Comparison of ENCODE assay signal across 26 cellular contexts in the genomic region with DNA sequence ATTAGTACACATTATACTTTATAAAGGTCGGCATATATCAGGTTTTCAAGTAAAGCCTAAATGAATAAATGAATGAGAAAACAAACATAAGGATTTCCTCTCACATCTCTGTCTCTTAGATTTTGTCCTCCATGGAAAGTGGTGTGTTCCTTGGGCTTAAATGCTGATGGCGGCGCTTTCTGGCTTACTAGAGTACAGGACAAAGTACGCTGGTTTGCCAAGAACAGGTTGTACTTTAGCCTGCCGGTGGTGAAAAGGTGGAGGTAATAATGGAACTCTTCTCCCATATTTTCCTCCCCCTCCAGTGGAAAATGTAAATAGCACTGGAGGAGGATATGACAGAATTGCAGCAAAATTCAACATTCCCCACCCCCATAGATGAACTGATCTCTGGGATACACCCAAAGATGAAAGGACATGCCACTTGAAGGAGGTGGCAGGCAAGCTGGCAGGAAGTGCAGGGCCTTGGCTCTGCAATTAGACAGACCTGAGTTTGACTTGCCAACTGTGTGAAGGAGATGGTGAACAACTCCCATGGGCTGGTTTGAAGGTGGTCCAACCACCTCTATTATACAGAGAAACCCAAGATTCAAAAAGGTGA. TPM values are rescaled to one million over a fixed set of nuclear protein-coding genes. Genes with fewer than 3 reads are reported as not detected.
DNase-seq lines count a peak whose midpoint lies in the region; ATAC-seq, FAIRE-seq and TF ChIP-seq lines count a peak whose summit lies in the region.
"Had no signal": no experiment of that assay in that cellular context is flagged by ENCODE, and none has a peak within 500 bp of the region (broad histone marks: within the 10 kb centered on the region; RNA-seq: fewer than 3 reads in every experiment).

No MANE protein-coding gene starts in this region.

- H3K27me3 ChIP-seq in K562 (ENCODE audit: control insufficient read depth in 2 of 2, insufficient read depth in 2 of 2, low read length in 2 of 2) (no peaks in the 10 kb centered on the region), liver (ENCODE audit: control insufficient read depth in 4 of 4, insufficient read depth in 4 of 4, low read length in 3 of 4) (no peaks in the 10 kb centered on the region)
- H3K27me3 ChIP-seq: BLaER1 had no signal

- H3K9me1 ChIP-seq in K562 (ENCODE audit: control insufficient read depth, insufficient read depth, low read length) = no peaks in the 10 kb centered on the region

- H3K4me1 ChIP-seq in K562 (replicated peaks in 1 of 2; ENCODE audit: control insufficient read depth in 2 of 2, insufficient read depth in 2 of 2, low read length in 2 of 2) (no peaks in the 10 kb centered on the region), liver (ENCODE audit: control insufficient read depth in 4 of 4, insufficient read depth in 4 of 4, low read length in 3 of 4) (peaks cover 6 to 17% (median 11%) of the 10 kb centered on the region in 4 donors)
- H3K4me1 ChIP-seq: BLaER1 had no signal

- CTCF ChIA-PET in K562 (lab: Yijun Ruan, JAX; ENCODE audit: low intra/inter-chr PET ratio) = no interaction called here

- BruUV-seq in K562 (replicated peaks; lab: Mats Ljungman, UMichigan) = no TSS peak

- H2AFZ ChIP-seq in K562 (ENCODE audit: low read depth, low read length) = no peak overlapping the region

- H3K9me3 ChIP-seq in K562 (replicated peaks; ENCODE audit: control insufficient read depth, insufficient read depth, low read depth, low read length) (no peaks in the 10 kb centered on the region), liver (ENCODE audit: control insufficient read depth in 4 of 4, low read length in 3 of 4) (no peaks in the 10 kb centered on the region)
- H3K9me3 ChIP-seq: BLaER1, HAP-1, SK-N-SH had no signal

- H3K9ac ChIP-seq in K562 (ENCODE audit: insufficient read depth in 1 of 2, low read depth in 2 of 2, low read length in 2 of 2) (no peak overlapping the region), liver (ENCODE audit: low read depth in 1 of 2, low read length in 2 of 2) (no peak overlapping the region)
- H3K9ac ChIP-seq: BLaER1, SK-N-SH had no signal

- TF ChIP-seq CTCF in 22Rv1 (IDR thresholded peaks at IDR 0.05) (no peak), K562 (IDR thresholded peaks at IDR 0.05 in 2 of 3, conservative IDR thresholded peaks at IDR 0.05 in 1 of 3; ENCODE audit: insufficient read depth in 2 of 3, low read depth in 1 of 3, low read length in 3 of 3) (no peak), liver (IDR thresholded peaks at IDR 0.05; ENCODE audit: low read depth, low read length, missing input control) (no peak)

- H3K36me3 ChIP-seq in K562 (ENCODE audit: control insufficient read depth, insufficient read depth, low read length) = peaks cover 79% of the 10 kb centered on the region
- peaks cover 0 to 2% (median 0%) of the 10 kb centered on the region in 4 donors for H3K36me3 ChIP-seq in liver (ENCODE audit: control insufficient read depth in 4 of 4, insufficient read depth in 3 of 4, low read depth in 1 of 4, low read length in 3 of 4)

- H4K20me1 ChIP-seq in K562 (replicated peaks; ENCODE audit: control insufficient read depth, insufficient read depth, low read length) = no peaks in the 10 kb centered on the region
- H4K20me1 ChIP-seq: BLaER1 had no signal

- no peaks in the 10 kb centered on the region for H3K79me2 ChIP-seq in K562 (ENCODE audit: control insufficient read depth, insufficient read depth, low read length)

- no peak overlapping the region for H3K4me2 ChIP-seq in K562 (ENCODE audit: insufficient read depth, low read length)
- H3K4me2 ChIP-seq: BLaER1, SK-N-SH had no signal

- in situ Hi-C loops in K562 (cut with MboI) = no loop called here

- intact Hi-C loops in K562 (cut with micrococcal nuclease) = no loop called here

- TF ChIP-seq POLR2A in K562 (conservative IDR thresholded peaks at IDR 0.05) = no peak

- FAIRE-seq in K562 (lab: Jason Lieb, UNC) = no peak
- FAIRE-seq: GM12891, RCC 7860 had no signal

- H3K27ac ChIP-seq in 22Rv1 = 0 out of 2 replicates have a peak overlapping the region, but pooled peaks have one; percentile 14
- H3K27ac ChIP-seq in K562 (ENCODE audit: extremely low read depth, low read depth, low read length) = no peak overlapping the region
- H3K27ac ChIP-seq in liver (ENCODE audit: low read depth in 1 of 2, low read length in 2 of 2) = no peak overlapping the region
- H3K27ac ChIP-seq: BLaER1, HL-60 had no signal

- 95% methylated on average over 5 of the region's 5 CpGs for WGBS in K562 (ENCODE audit: insufficient coverage, low coverage, missing lambda C conversion rate)
- WGBS in liver = 49% methylated on average over 5 of the region's 5 CpGs

- POLR2A ChIA-PET in K562 (lab: Yijun Ruan, JAX) = no interaction called here

- ATAC-seq in K562 = no peak

- DNase-seq in Jurkat, Clone E6-1 (ENCODE audit: low read depth, low spot score) = peak; percentile 22
- DNase-seq in K562 (ENCODE audit: extremely low read depth in 1 of 4, low spot score in 3 of 4) (no peak), cerebellar cortex (ENCODE audit: low spot score) (no peak), D341Med (ENCODE audit: low spot score) (no peak), amniotic stem cell (lab: John Stamatoyannopoulos, UW) (no peak), NCI-H2227 treated with DMSO at 0.1 percent for 48 hours (lab: John Stamatoyannopoulos, UW) (no peak)
- DNase-seq: CD4-positive, alpha-beta T cell; EL; GDM1; GOT3; KBM-7; MM.1S; NCI-H1092; NCI-H1436 treated with DMSO at 0.1 percent for 48 hours; NCI-H1930; NCI-H2107; NCI-H69; SK-N-SH; SW 1271 had no signal

- no peak for TF ChIP-seq RAD21 in K562 (CRISPR knock-in tag; conservative IDR thresholded peaks at IDR 0.05 in 1 of 2, IDR thresholded peaks at IDR 0.05 in 1 of 2)
- peak in 1 of 2 donors; percentile 24 for TF ChIP-seq RAD21 in liver (IDR thresholded peaks at IDR 0.05)

- no peak overlapping the region for H3K4me3 ChIP-seq in Jurkat, Clone E6-1 (ENCODE audit: low read length)
- H3K4me3 ChIP-seq in K562 (no peak overlapping the region), liver (ENCODE audit: low read depth in 1 of 3, low read length in 3 of 3) (no peak overlapping the region)
- H3K4me3 ChIP-seq: BLaER1, HAP-1 had no signal

- TF ChIP-seq EP300 in K562 (IDR thresholded peaks at IDR 0.05; ENCODE audit: low read length) = no peak

TF ChIP-seq in K562, 482 proteins besides CTCF, POLR2A, EP300 and RAD21 (continues in another document):
- peak; percentile 17; the same call in 1 of the 2 replicates for TF ChIP-seq ZNF316 (IDR thresholded peaks at IDR 0.05)
- peak; percentile 45; the same call in 1 of the 2 replicates for TF ChIP-seq MAFF (IDR thresholded peaks at IDR 0.05; ENCODE audit: low read length)
- peak; percentile 64; the same call in 1 of the 2 replicates for TF ChIP-seq MAFK (IDR thresholded peaks at IDR 0.05; ENCODE audit: low read length)
- TF ChIP-seq C11orf30 (IDR thresholded peaks at IDR 0.05; ENCODE audit: low read depth) = 0 out of 2 replicates have a peak, but pooled peaks have one; percentile 7

TF ChIP-seq in liver, 16 proteins besides CTCF, POLR2A, EP300 and RAD21 (continues in another document):
- TF ChIP-seq, protein P1, sequence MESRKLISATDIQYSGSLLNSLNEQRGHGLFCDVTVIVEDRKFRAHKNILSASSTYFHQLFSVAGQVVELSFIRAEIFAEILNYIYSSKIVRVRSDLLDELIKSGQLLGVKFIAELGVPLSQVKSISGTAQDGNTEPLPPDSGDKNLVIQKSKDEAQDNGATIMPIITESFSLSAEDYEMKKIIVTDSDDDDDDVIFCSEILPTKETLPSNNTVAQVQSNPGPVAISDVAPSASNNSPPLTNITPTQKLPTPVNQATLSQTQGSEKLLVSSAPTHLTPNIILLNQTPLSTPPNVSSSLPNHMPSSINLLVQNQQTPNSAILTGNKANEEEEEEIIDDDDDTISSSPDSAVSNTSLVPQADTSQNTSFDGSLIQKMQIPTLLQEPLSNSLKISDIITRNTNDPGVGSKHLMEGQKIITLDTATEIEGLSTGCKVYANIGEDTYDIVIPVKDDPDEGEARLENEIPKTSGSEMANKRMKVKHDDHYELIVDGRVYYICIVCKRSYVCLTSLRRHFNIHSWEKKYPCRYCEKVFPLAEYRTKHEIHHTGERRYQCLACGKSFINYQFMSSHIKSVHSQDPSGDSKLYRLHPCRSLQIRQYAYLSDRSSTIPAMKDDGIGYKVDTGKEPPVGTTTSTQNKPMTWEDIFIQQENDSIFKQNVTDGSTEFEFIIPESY (IDR thresholded peaks at IDR 0.05) = no peak
- TF ChIP-seq, protein P2, sequence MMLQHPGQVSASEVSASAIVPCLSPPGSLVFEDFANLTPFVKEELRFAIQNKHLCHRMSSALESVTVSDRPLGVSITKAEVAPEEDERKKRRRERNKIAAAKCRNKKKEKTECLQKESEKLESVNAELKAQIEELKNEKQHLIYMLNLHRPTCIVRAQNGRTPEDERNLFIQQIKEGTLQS (IDR thresholded peaks at IDR 0.05) = no peak
- TF ChIP-seq FOXA2 (IDR thresholded peaks at IDR 0.05) (no peak), YY1 (IDR thresholded peaks at IDR 0.05) (peak; percentile 86), HNF4A (conservative IDR thresholded peaks at IDR 0.05) (peak; percentile 89), HNF4G (IDR thresholded peaks at IDR 0.05) (peak; percentile 80), RXRA (IDR thresholded peaks at IDR 0.05) (peak in 1 of 2 donors; percentile 47)
- TF ChIP-seq, protein P3, sequence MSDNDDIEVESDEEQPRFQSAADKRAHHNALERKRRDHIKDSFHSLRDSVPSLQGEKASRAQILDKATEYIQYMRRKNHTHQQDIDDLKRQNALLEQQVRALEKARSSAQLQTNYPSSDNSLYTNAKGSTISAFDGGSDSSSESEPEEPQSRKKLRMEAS (IDR thresholded peaks at IDR 0.05) = peak; percentile 14

RNA-seq across cellular contexts. Expression of a gene that starts 29.3 kb away (rescaled TPM):
- polyA plus RNA-seq in Jurkat, Clone E6-1 (2012; ENCODE audit: insufficient read depth, insufficient read length) = 27.1 TPM
- 82.1 and 159 TPM in 2 replicates for total RNA-seq in K562 (2011; cell fraction: chromatin; rRNA removed; ENCODE audit: low replicate concordance)
- total RNA-seq in K562 (2011; cell fraction: nucleolus; rRNA removed) = 23.8 and 41.8 TPM in 2 replicates
- total RNA-seq in K562 (2011; cell fraction: nucleoplasm; rRNA removed) = 54.3 and 76.0 TPM in 2 replicates
- total RNA-seq in K562 (2014; rRNA removed) = 23.6 and 24.0 TPM in 2 replicates
- total RNA-seq in K562 (2014; rRNA removed; fragmentation: Illumina TruSeq; extraction: Trizol) = 43.0 and 52.6 TPM in 2 replicates
- 36.2 and 41.1 TPM in 2 replicates for total RNA-seq in K562 (2015; rRNA removed; fragmentation: Illumina TruSeq; extraction: Trizol)
- total RNA-seq in K562 (2021) = 21.8 and 26.0 TPM in 2 replicates
- 8.1 and 9.9 TPM in 2 replicates for polyA plus RNA-seq in K562 (2011; rRNA removed)
- 3.7 and 5.0 TPM in 2 replicates for polyA plus RNA-seq in K562 (2011; cell fraction: cytosol; rRNA removed)
- polyA plus RNA-seq in K562 (2011; cell fraction: nucleus; rRNA removed) = 31.5 and 33.2 TPM in 2 replicates
- polyA plus RNA-seq in K562 (2012) = 12.8 and 18.9 TPM in 2 replicates
- 20.6 and 25.7 TPM in 2 replicates for polyA plus RNA-seq in K562 (2014; fragmentation: Illumina TruSeq; extraction: Trizol)
- polyA plus RNA-seq in K562 (2014; fragmentation: Nextera tagmentation; extraction: Ambion mirVana) = 10 to 100 TPM; 12.0 to 14.2 TPM
- 19.3 and 39.3 TPM in 2 replicates for polyA plus RNA-seq in K562 (2014; rRNA removed)
- polyA minus RNA-seq in K562 (2011; rRNA and poly(A)+ RNA removed) = 52.2 and 59.6 TPM in 2 replicates
- polyA minus RNA-seq in K562 (2011; cell fraction: cytosol; rRNA and poly(A)+ RNA removed) = 9.7 and 18.1 TPM in 2 replicates
- 58.7 and 94.1 TPM in 2 replicates for polyA minus RNA-seq in K562 (2011; cell fraction: nucleus; rRNA and poly(A)+ RNA removed)
- total RNA-seq in liver = 1 to 10 TPM; 3.8 to 9.7 TPM
- 1 to 10 TPM in 1 of 2 donors, under 1 TPM in 1; 0.30 to 3.3 TPM for polyA plus RNA-seq in liver
